In the genomic region with DNA sequence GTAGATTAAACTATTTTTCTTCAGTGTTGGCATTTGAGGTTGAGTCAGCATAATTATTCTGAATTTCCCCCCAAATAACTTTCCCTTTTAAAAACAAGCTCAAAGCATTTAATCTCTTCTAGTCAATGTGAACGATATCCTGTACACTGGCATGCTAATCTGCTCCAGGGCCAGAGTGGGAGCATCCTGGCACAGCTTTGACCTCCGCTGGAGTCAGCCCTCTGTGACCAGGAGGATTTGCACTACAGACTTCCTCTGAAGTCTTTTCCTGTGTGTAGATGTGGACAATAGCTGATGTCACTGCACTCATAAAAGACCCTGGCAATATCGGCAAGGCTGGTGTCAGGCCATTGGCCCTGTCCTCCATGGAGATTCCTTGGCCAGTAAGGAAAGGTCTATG, we compare ENCODE assay signal across 39 cellular contexts.
"Had no signal": no experiment of that assay in that cellular context is flagged by ENCODE, and none has a peak within 500 bp of the region (broad histone marks: within the 10 kb centered on the region; RNA-seq: fewer than 3 reads in every experiment).

No MANE protein-coding gene starts in this region.

- H3K9me3 ChIP-seq: adrenal gland, breast epithelium, colonic mucosa, esophagus muscularis mucosa, gastrocnemius medialis had no signal

- H3K27me3 ChIP-seq: adrenal gland, breast epithelium, cardiac muscle cell, colonic mucosa, foreskin keratinocyte, gastrocnemius medialis had no signal

- H3K36me3 ChIP-seq: adrenal gland, breast epithelium, cardiac muscle cell, colonic mucosa, esophagus muscularis mucosa, gastrocnemius medialis had no signal

- H3K4me3 Mint-ChIP-seq: activated CD4-positive, alpha-beta memory T cell treated with anti-CD3 and anti-CD28 coated beads for 36 hours; activated CD4-positive, alpha-beta T cell treated with anti-CD3 and anti-CD28 coated beads for 36 hours; activated CD4-positive, alpha-beta T cell treated with anti-CD3 and anti-CD28 coated beads, Interleukin-2, amount 10 ng/mL, durations not matched to agents 24 days and 14 days; activated CD8-positive, alpha-beta memory T cell treated with anti-CD3 and anti-CD28 coated beads, Interleukin-2, amount 10 ng/mL, durations not matched to agents 7 days and 5 days; activated CD8-positive, alpha-beta T cell treated with anti-CD3 and anti-CD28 coated beads, Interleukin-2, amount 10 ng/mL, durations not matched to agents 7 days and 5 days; activated naive CD4-positive, alpha-beta T cell treated with anti-CD3 and anti-CD28 coated beads for 36 hours; activated naive CD4-positive, alpha-beta T cell treated with anti-CD3 and anti-CD28 coated beads, Interleukin-2, amount 50 U/mL, for 24 hours; activated naive CD8-positive, alpha-beta T cell treated with anti-CD3 and anti-CD28 coated beads for 36 hours; activated naive CD8-positive, alpha-beta T cell treated with anti-CD3 and anti-CD28 coated beads, Interleukin-2, amount 50 U/mL, for 24 hours; activated T-helper 1 cell treated with anti-CD3 and anti-CD28 coated beads, Interleukin-12 subunit alpha, Interleukin-12 subunit beta, Interleukin-2, Interleukin-4 antibody, amounts not matched to agents 30 ng/mL and 10 ng/mL and 1 ng/mL, durations not matched to agents 14 hours and 24 hours and 36 hours; brain; dendritic cell treated with granulocyte-macrophage colony-stimulating factor and Interleukin-4, amounts not matched to agents 40 ng/mL and 50 ng/mL, for 4 days; endodermal cell; T-cell; T-helper 1 cell treated with Interleukin-12 subunit alpha and Interleukin-12 subunit beta and Interleukin-4 antibody, amounts not matched to agents 30 μg/mL and 1 μg/mL, for 36 hours; T-helper 2 cell treated with Interferon-gamma antibody and Interleukin-4, amounts not matched to agents 5 μg/mL and 100 μg/mL, for 36 hours had no signal

- H3K4me3 ChIP-seq: adrenal gland, breast epithelium, cardiac muscle cell, colonic mucosa, dorsolateral prefrontal cortex, esophagus muscularis mucosa, gastrocnemius medialis had no signal

- H3K9me3 Mint-ChIP-seq: activated CD4-positive, alpha-beta T cell treated with anti-CD3 and anti-CD28 coated beads, Interleukin-2, amount 10 ng/mL, durations not matched to agents 24 days and 14 days; activated naive CD4-positive, alpha-beta T cell treated with anti-CD3 and anti-CD28 coated beads for 36 hours; activated naive CD4-positive, alpha-beta T cell treated with anti-CD3 and anti-CD28 coated beads, Interleukin-2, amount 50 U/mL, for 24 hours; activated naive CD8-positive, alpha-beta T cell treated with anti-CD3 and anti-CD28 coated beads for 36 hours; activated naive CD8-positive, alpha-beta T cell treated with anti-CD3 and anti-CD28 coated beads, Interleukin-2, amount 50 U/mL, for 24 hours; activated T-helper 1 cell treated with anti-CD3 and anti-CD28 coated beads, Interleukin-12 subunit alpha, Interleukin-12 subunit beta, Interleukin-2, Interleukin-4 antibody, amounts not matched to agents 30 ng/mL and 10 ng/mL and 1 ng/mL, durations not matched to agents 14 hours and 24 hours and 36 hours; activated T-helper 2 cell treated with anti-CD3 and anti-CD28 coated beads, Interferon-gamma antibody, Interleukin-2, Interleukin-4, amounts not matched to agents 10 μg/mL and 5 μg/mL and 100 μg/mL, durations not matched to agents 14 hours and 24 hours and 36 hours; brain; dendritic cell treated with granulocyte-macrophage colony-stimulating factor and Interleukin-4, amounts not matched to agents 40 ng/mL and 50 ng/mL, for 4 days; endodermal cell; T-helper 1 cell treated with Interleukin-12 subunit alpha and Interleukin-12 subunit beta and Interleukin-4 antibody, amounts not matched to agents 30 μg/mL and 1 μg/mL, for 36 hours; T-helper 2 cell treated with Interferon-gamma antibody and Interleukin-4, amounts not matched to agents 5 μg/mL and 100 μg/mL, for 36 hours had no signal

- H3K27ac Mint-ChIP-seq: activated CD4-positive, alpha-beta memory T cell treated with anti-CD3 and anti-CD28 coated beads for 36 hours; activated CD4-positive, alpha-beta T cell treated with anti-CD3 and anti-CD28 coated beads for 36 hours; activated CD4-positive, alpha-beta T cell treated with anti-CD3 and anti-CD28 coated beads, Interleukin-2, amount 10 ng/mL, durations not matched to agents 24 days and 14 days; activated CD8-positive, alpha-beta memory T cell treated with anti-CD3 and anti-CD28 coated beads, Interleukin-2, amount 10 ng/mL, durations not matched to agents 7 days and 5 days; activated CD8-positive, alpha-beta T cell treated with anti-CD3 and anti-CD28 coated beads, Interleukin-2, amount 10 ng/mL, durations not matched to agents 7 days and 5 days; activated naive CD4-positive, alpha-beta T cell treated with anti-CD3 and anti-CD28 coated beads for 36 hours; activated naive CD4-positive, alpha-beta T cell treated with anti-CD3 and anti-CD28 coated beads, Interleukin-2, amount 50 U/mL, for 24 hours; activated naive CD8-positive, alpha-beta T cell treated with anti-CD3 and anti-CD28 coated beads for 36 hours; activated naive CD8-positive, alpha-beta T cell treated with anti-CD3 and anti-CD28 coated beads, Interleukin-2, amount 50 U/mL, for 24 hours; activated T-helper 1 cell treated with anti-CD3 and anti-CD28 coated beads, Interleukin-12 subunit alpha, Interleukin-12 subunit beta, Interleukin-2, Interleukin-4 antibody, amounts not matched to agents 30 ng/mL and 10 ng/mL and 1 ng/mL, durations not matched to agents 14 hours and 24 hours and 36 hours; activated T-helper 2 cell treated with anti-CD3 and anti-CD28 coated beads, Interferon-gamma antibody, Interleukin-2, Interleukin-4, amounts not matched to agents 10 μg/mL and 5 μg/mL and 100 μg/mL, durations not matched to agents 14 hours and 24 hours and 36 hours; brain; dendritic cell treated with granulocyte-macrophage colony-stimulating factor and Interleukin-4, amounts not matched to agents 40 ng/mL and 50 ng/mL, for 4 days; endodermal cell; T-cell; T-helper 1 cell treated with Interleukin-12 subunit alpha and Interleukin-12 subunit beta and Interleukin-4 antibody, amounts not matched to agents 30 μg/mL and 1 μg/mL, for 36 hours; T-helper 2 cell treated with Interferon-gamma antibody and Interleukin-4, amounts not matched to agents 5 μg/mL and 100 μg/mL, for 36 hours had no signal

- H3K4me1 Mint-ChIP-seq: activated CD4-positive, alpha-beta T cell treated with anti-CD3 and anti-CD28 coated beads for 36 hours; activated CD4-positive, alpha-beta T cell treated with anti-CD3 and anti-CD28 coated beads, Interleukin-2, amount 10 ng/mL, durations not matched to agents 24 days and 14 days; activated CD8-positive, alpha-beta memory T cell treated with anti-CD3 and anti-CD28 coated beads, Interleukin-2, amount 10 ng/mL, durations not matched to agents 7 days and 5 days; activated naive CD4-positive, alpha-beta T cell treated with anti-CD3 and anti-CD28 coated beads, Interleukin-2, amount 50 U/mL, for 24 hours; activated naive CD8-positive, alpha-beta T cell treated with anti-CD3 and anti-CD28 coated beads for 36 hours; activated naive CD8-positive, alpha-beta T cell treated with anti-CD3 and anti-CD28 coated beads, Interleukin-2, amount 50 U/mL, for 24 hours; T-cell had no signal

- H3K27ac ChIP-seq: adrenal gland, breast epithelium, cardiac muscle cell, colonic mucosa, dorsolateral prefrontal cortex, esophagus muscularis mucosa, foreskin keratinocyte, gastrocnemius medialis had no signal

- ATAC-seq: activated CD4-positive, alpha-beta T cell treated with anti-CD3 and anti-CD28 coated beads for 36 hours; activated CD8-positive, alpha-beta memory T cell treated with anti-CD3 and anti-CD28 coated beads, Interleukin-2, amount 10 ng/mL, durations not matched to agents 7 days and 5 days; activated CD8-positive, alpha-beta T cell treated with anti-CD3 and anti-CD28 coated beads, Interleukin-2, amount 10 ng/mL, durations not matched to agents 7 days and 5 days; activated naive CD8-positive, alpha-beta T cell treated with anti-CD3 and anti-CD28 coated beads, Interleukin-2, amount 50 U/mL, for 24 hours; foreskin keratinocyte; gastrocnemius medialis; T-cell had no signal

- DNase-seq: activated CD4-positive, alpha-beta memory T cell treated with anti-CD3 and anti-CD28 coated beads for 36 hours; activated CD4-positive, alpha-beta T cell treated with anti-CD3 and anti-CD28 coated beads for 36 hours; activated CD4-positive, alpha-beta T cell treated with anti-CD3 and anti-CD28 coated beads, Interleukin-2, amount 10 ng/mL, durations not matched to agents 24 days and 14 days; activated CD4-positive, CD25-positive, alpha-beta regulatory T cell; activated CD4-positive, CD25-positive, alpha-beta regulatory T cell treated with anti-CD3 and anti-CD28 coated beads, Interleukin-2, amount 50 U/mL, for 72 hours; activated CD8-positive, alpha-beta memory T cell treated with anti-CD3 and anti-CD28 coated beads, Interleukin-2, amount 10 ng/mL, durations not matched to agents 7 days and 5 days; activated CD8-positive, alpha-beta memory T cell treated with anti-CD3 and anti-CD28 coated beads, Interleukin-2, amount 50 U/mL, for 4 hours; activated CD8-positive, alpha-beta T cell treated with anti-CD3 and anti-CD28 coated beads, Interleukin-2, amount 10 ng/mL, durations not matched to agents 7 days and 5 days; activated effector memory CD4-positive, alpha-beta T cell treated with anti-CD3 and anti-CD28 coated beads, Interleukin-2, amount 50 U/mL, for 16 hours; activated naive CD4-positive, alpha-beta T cell treated with anti-CD3 and anti-CD28 coated beads for 36 hours; activated naive CD8-positive, alpha-beta T cell treated with anti-CD3 and anti-CD28 coated beads for 36 hours; activated naive CD8-positive, alpha-beta T cell treated with anti-CD3 and anti-CD28 coated beads, Interleukin-2, amount 50 U/mL, for 24 hours; activated T-cell treated with anti-CD3 and anti-CD28 coated beads, Interleukin-2, amount 50 U/mL, for 1 hour; activated T-cell treated with anti-CD3 and anti-CD28 coated beads, Interleukin-2, amount 50 U/mL, for 48 hours; adrenal gland; amygdala; aorta; central memory CD4-positive, alpha-beta T cell; cerebellar nuclear complex; colonic mucosa; dorsolateral prefrontal cortex; effector memory CD4-positive, alpha-beta T cell; endodermal cell; foreskin keratinocyte; gastrocnemius medialis; glutamatergic neuron; SW 1271; T-cell; T1000 had no signal

- H3K27me3 Mint-ChIP-seq: activated CD4-positive, alpha-beta memory T cell treated with anti-CD3 and anti-CD28 coated beads for 36 hours; activated CD4-positive, alpha-beta T cell treated with anti-CD3 and anti-CD28 coated beads for 36 hours; activated CD4-positive, alpha-beta T cell treated with anti-CD3 and anti-CD28 coated beads, Interleukin-2, amount 10 ng/mL, durations not matched to agents 24 days and 14 days; activated CD8-positive, alpha-beta memory T cell treated with anti-CD3 and anti-CD28 coated beads, Interleukin-2, amount 10 ng/mL, durations not matched to agents 7 days and 5 days; activated naive CD4-positive, alpha-beta T cell treated with anti-CD3 and anti-CD28 coated beads, Interleukin-2, amount 50 U/mL, for 24 hours; activated naive CD8-positive, alpha-beta T cell treated with anti-CD3 and anti-CD28 coated beads for 36 hours; activated naive CD8-positive, alpha-beta T cell treated with anti-CD3 and anti-CD28 coated beads, Interleukin-2, amount 50 U/mL, for 24 hours; brain; dendritic cell treated with granulocyte-macrophage colony-stimulating factor and Interleukin-4, amounts not matched to agents 40 ng/mL and 50 ng/mL, for 4 days; T-cell had no signal

- H3K4me1 ChIP-seq: adrenal gland, breast epithelium, colonic mucosa, esophagus muscularis mucosa, foreskin keratinocyte, gastrocnemius medialis had no signal

- H3K36me3 Mint-ChIP-seq: activated CD4-positive, alpha-beta memory T cell treated with anti-CD3 and anti-CD28 coated beads for 36 hours; activated CD8-positive, alpha-beta memory T cell treated with anti-CD3 and anti-CD28 coated beads, Interleukin-2, amount 10 ng/mL, durations not matched to agents 7 days and 5 days; activated naive CD4-positive, alpha-beta T cell treated with anti-CD3 and anti-CD28 coated beads, Interleukin-2, amount 50 U/mL, for 24 hours; activated naive CD8-positive, alpha-beta T cell treated with anti-CD3 and anti-CD28 coated beads for 36 hours; brain; T-cell had no signal
